Comparison of ENCODE assay signal across 28 cellular contexts in genomic region chr7:88455696-88456095, GRCh38.
DNase-seq lines count a peak whose midpoint lies in the region; ATAC-seq and TF ChIP-seq lines count a peak whose summit lies in the region.
"Had no signal": no experiment of that assay in that cellular context is flagged by ENCODE, and none has a peak within 500 bp of the region (broad histone marks: within the 10 kb centered on the region; RNA-seq: fewer than 3 reads in every experiment).

No MANE protein-coding gene starts in this region.

- no peaks in the 10 kb centered on the region for H4K20me1 ChIP-seq in HCT116 (ENCODE audit: insufficient read depth)
- H4K20me1 ChIP-seq: BLaER1 treated with 17β-estradiol and CSF1 and Interleukin-3, amounts not matched to agents 10 nM and 100 nM had no signal

- peak overlapping the region; percentile 29 for H2AFZ ChIP-seq in HCT116 (ENCODE audit: low read depth, low read length, poor library complexity, severe bottlenecking)

- ATAC-seq in HCT116 (no peak), gastroesophageal sphincter (no peak)
- ATAC-seq: activated T-cell treated with anti-CD3 and anti-CD28 coated beads, Interleukin-2, amount 50 U/mL, for 72 hours; K562; lower lobe of right lung had no signal

- no peak overlapping the region for H3K27ac ChIP-seq in HCT116 (ENCODE audit: low read depth, low read length)
- no peak overlapping the region for H3K27ac ChIP-seq in gastroesophageal sphincter
- H3K27ac ChIP-seq: BLaER1 treated with 17β-estradiol and CSF1 and Interleukin-3, amounts not matched to agents 10 nM and 100 nM; lower lobe of right lung; pancreas; right atrium auricular region had no signal

- POLR2A ChIA-PET in HCT116 (lab: Charles Lee): no interaction called here

- RAD21 ChIA-PET in HCT116 (lab: Charles Lee; ENCODE audit: low non-redundant PET in 1 of 2, low total read pairs in 2 of 2, uncharacterized antibody in 2 of 2, unreplicated experiment in 2 of 2): no interaction called here

- TF ChIP-seq CTCF in HCT116 (IDR thresholded peaks at IDR 0.05 in 2 of 3, conservative IDR thresholded peaks at IDR 0.05 in 1 of 3; ENCODE audit: borderline replicate concordance in 1 of 3, insufficient read depth in 1 of 3, low read depth in 2 of 3, low read length in 2 of 3) (no peak), kidney epithelial cell (IDR thresholded peaks at IDR 0.05; ENCODE audit: insufficient read depth, low read length, poor library complexity, severe bottlenecking) (no peak), gastroesophageal sphincter (IDR thresholded peaks at IDR 0.05) (no peak)

- TF ChIP-seq POLR2A in HCT116 (IDR thresholded peaks at IDR 0.05; ENCODE audit: borderline replicate concordance, extremely low read depth, insufficient read depth, insufficient read length) (no peak), gastroesophageal sphincter (IDR thresholded peaks at IDR 0.05) (no peak)

- WGBS in gastroesophageal sphincter (ENCODE audit: low coverage in 1 of 2), 2 donors: 64 to 75% methylated on average over 1 of the region's 1 CpG

- H3K36me3 ChIP-seq in HCT116 (ENCODE audit: control insufficient read depth in 1 of 2, insufficient read depth in 2 of 2, low read length in 2 of 2) (no peaks in the 10 kb centered on the region), kidney epithelial cell (ENCODE audit: control insufficient read depth, insufficient read depth, low read length) (no peaks in the 10 kb centered on the region), gastroesophageal sphincter (no peaks in the 10 kb centered on the region)
- H3K36me3 ChIP-seq: BLaER1 treated with 17β-estradiol and CSF1 and Interleukin-3, amounts not matched to agents 10 nM and 100 nM; lower lobe of right lung; pancreas; right atrium auricular region had no signal

- no peak overlapping the region for H3K9ac ChIP-seq in HCT116 (ENCODE audit: low read length)
- H3K9ac ChIP-seq: BLaER1 treated with 17β-estradiol and CSF1 and Interleukin-3, amounts not matched to agents 10 nM and 100 nM had no signal

- DNase-seq in A172 (ENCODE audit: low spot score): peak; percentile 30
- no peak for DNase-seq in HCT116 (ENCODE audit: low read depth, low spot score)
- peak; percentile 46 for DNase-seq in astrocyte of the hippocampus (ENCODE audit: low read depth, low spot score)
- peak; percentile 16 for DNase-seq in kidney epithelial cell (ENCODE audit: low read depth)
- no peak for DNase-seq in NCI-H510A (lab: John Stamatoyannopoulos, UW)
- no peak for DNase-seq in stimulated activated CD4-positive, alpha-beta T cell treated with anti-CD3 and anti-CD28 coated beads, Interleukin-2, amount 100 ng/mL, for 48 hours
- DNase-seq in NK-92 (lab: John Stamatoyannopoulos, UW; ENCODE audit: unreplicated experiment): no peak
- DNase-seq: activated CD4-positive, alpha-beta T cell treated with anti-CD3 and anti-CD28 coated beads, Interleukin-2, amount 10 ng/mL, durations not matched to agents 7 days and 5 days; activated naive CD4-positive, alpha-beta T cell; activated T-cell treated with anti-CD3 and anti-CD28 coated beads, Interleukin-2, amount 50 U/mL, for 72 hours; DMS79; GDM1; hypothalamus; islet precursor cell; lower lobe of right lung; MM.1S; NCI-H1417; NCI-H2081; NCI-H446; nephron progenitor cell; OCI-M1; pancreas; SHP77 treated with DMSO at 0.1 percent for 48 hours; stimulated activated CD4-positive, alpha-beta T cell treated with anti-CD3 and anti-CD28 coated beads, Interleukin-2, amount 100 ng/mL, for 24 hours had no signal

- H3K27me3 ChIP-seq in HCT116 (ENCODE audit: insufficient read depth, low read length) (no peaks in the 10 kb centered on the region), kidney epithelial cell (ENCODE audit: control insufficient read depth, insufficient read depth, low read length) (no peaks in the 10 kb centered on the region), gastroesophageal sphincter (no peaks in the 10 kb centered on the region)
- H3K27me3 ChIP-seq: BLaER1 treated with 17β-estradiol and CSF1 and Interleukin-3, amounts not matched to agents 10 nM and 100 nM; pancreas; right atrium auricular region had no signal

- intact Hi-C loops in HCT116 (cut with micrococcal nuclease): no loop called here

- CTCF ChIA-PET in HCT116 (lab: Charles Lee): interaction anchor here (1.1 kb wide), 1 partner anchor 54 kb away, joined by 3 read pairs; no protein-coding TSS in a partner anchor

- no peak for TF ChIP-seq RAD21 in HCT116 (IDR thresholded peaks at IDR 0.05; ENCODE audit: low read depth)

- no peak overlapping the region for H3K4me3 ChIP-seq in HCT116 (replicated peaks in 1 of 2; ENCODE audit: low read depth in 1 of 2, low read length in 2 of 2)
- no peak overlapping the region for H3K4me3 ChIP-seq in kidney epithelial cell (ENCODE audit: low read depth, low read length)
- no peak overlapping the region for H3K4me3 ChIP-seq in gastroesophageal sphincter
- H3K4me3 ChIP-seq: BLaER1 treated with 17β-estradiol and CSF1 and Interleukin-3, amounts not matched to agents 10 nM and 100 nM; K562; lower lobe of right lung; pancreas; right atrium auricular region had no signal

- H3K4me1 ChIP-seq in HCT116 (ENCODE audit: control insufficient read depth in 1 of 2, insufficient read depth in 2 of 2, low read length in 2 of 2): peaks cover 4 to 11% of the 10 kb centered on the region in 2 experiments; a peak in 3 of 4 replicates
- H3K4me1 ChIP-seq in gastroesophageal sphincter: no peaks in the 10 kb centered on the region
- H3K4me1 ChIP-seq: lower lobe of right lung, pancreas, right atrium auricular region had no signal

- H3K4me2 ChIP-seq in HCT116 (ENCODE audit: low read length): peak overlapping the region; percentile 38

- H3K9me3 ChIP-seq in HCT116 (ENCODE audit: control insufficient read depth in 1 of 2, insufficient read depth in 1 of 2, low read depth in 1 of 2, low read length in 2 of 2) (no peaks in the 10 kb centered on the region), gastroesophageal sphincter (no peaks in the 10 kb centered on the region)
- H3K9me3 ChIP-seq: BLaER1 treated with 17β-estradiol and CSF1 and Interleukin-3, amounts not matched to agents 10 nM and 100 nM; lower lobe of right lung; pancreas; right atrium auricular region had no signal

- no peaks in the 10 kb centered on the region for H3K9me2 ChIP-seq in HCT116 (ENCODE audit: insufficient read depth)

- BruUV-seq in HCT116 (replicated peaks; lab: Mats Ljungman, UMichigan): no TSS peak

- H3K79me2 ChIP-seq in HCT116 (ENCODE audit: insufficient read depth, low read length): no peaks in the 10 kb centered on the region

- no peak for TF ChIP-seq EP300 in gastroesophageal sphincter (IDR thresholded peaks at IDR 0.05)

TF ChIP-seq in HCT116, 20 proteins besides CTCF, POLR2A, EP300 and RAD21:
- TF ChIP-seq TCF7L2 (IDR thresholded peaks at IDR 0.05; ENCODE audit: borderline replicate concordance, extremely low read depth, insufficient read depth, insufficient read length): no peak
- peak; percentile 28; the same call in 1 of the 2 replicates for TF ChIP-seq SP1 (IDR thresholded peaks at IDR 0.05; ENCODE audit: low read depth)
- TF ChIP-seq JUND (IDR thresholded peaks at IDR 0.05): peak; percentile 36; the same call in 1 of the 2 replicates
- TF ChIP-seq FOSL1 (IDR thresholded peaks at IDR 0.05; ENCODE audit: low read depth): peak; percentile 36; the same call in 1 of the 2 replicates

Comparison
In these comparisons a context has a peak if more than half of its experiments do, and no peak if none do; other contexts are left out.
1. DNase-seq: peak in A172 (single experiment), astrocyte of the hippocampus (single experiment) and kidney epithelial cell (single experiment); none in HCT116 (single experiment), NCI-H510A (single experiment), stimulated activated CD4-positive, alpha-beta T cell treated with anti-CD3 and anti-CD28 coated beads, Interleukin-2, amount 100 ng/mL, for 48 hours (0 of 2) and NK-92 (single experiment).